In genomic region chr12:20946732-20947131, GRCh38 we compare ENCODE assay signal across 10 cellular contexts.
DNase-seq lines count a peak whose midpoint lies in the region; ATAC-seq and TF ChIP-seq lines count a peak whose summit lies in the region.
"Had no signal": no experiment of that assay in that cellular context is flagged by ENCODE, and none has a peak within 500 bp of the region (broad histone marks: within the 10 kb centered on the region; RNA-seq: fewer than 3 reads in every experiment).

No MANE protein-coding gene starts in this region.

- no peak overlapping the region for H3K27ac ChIP-seq in GM23338 (ENCODE audit: low read depth)

- H3K4me1 ChIP-seq in GM23338 (ENCODE audit: insufficient read depth) (no peaks in the 10 kb centered on the region), NT2/D1 (ENCODE audit: insufficient read depth, insufficient read length) (no peaks in the 10 kb centered on the region)

- H3K4me1 Mint-ChIP-seq in GM23338 = no peaks in the 10 kb centered on the region

- ATAC-seq in GM23338 (peak; percentile 68), HG03159 (IDR thresholded peaks at IDR 0.05; ENCODE audit: unreplicated experiment) (no peak)

- H3K9me3 ChIP-seq in NT2/D1 (ENCODE audit: insufficient read depth, low read length) = peaks cover 18% of the 10 kb centered on the region; the same call in 1 of the 2 replicates

- peak; percentile 74 to 81 for TF ChIP-seq CTCF in GM23338 (conservative IDR thresholded peaks at IDR 0.05; ENCODE audit: low read depth in 2 of 2)
- peak; percentile 42 for TF ChIP-seq CTCF in fibroblast of the aortic adventitia (IDR thresholded peaks at IDR 0.05; ENCODE audit: insufficient read depth, low read length)

- H3K36me3 ChIP-seq in GM23338 (ENCODE audit: insufficient read depth) (no peaks in the 10 kb centered on the region; the same call in 1 of the 2 replicates), NT2/D1 (ENCODE audit: insufficient read depth, insufficient read length, low read length) (no peaks in the 10 kb centered on the region)

- H3F3A ChIP-seq in GM23338 (replicated peaks; ENCODE audit: low read depth) = no peaks in the 10 kb centered on the region

- H3K36me3 Mint-ChIP-seq in GM23338 (ENCODE audit: low read depth) = peaks cover 11% of the 10 kb centered on the region

- H3K4me2 ChIP-seq in GM23338 = no peak overlapping the region

- DNase-seq in EL (peak; percentile 20), GM23338 (ENCODE audit: low spot score) (peak; percentile 84), NT2/D1 (ENCODE audit: low read depth, low spot score) (peak; percentile 71), fibroblast of the aortic adventitia (ENCODE audit: low read depth) (peak; percentile 12), HuH-7.5 (ENCODE audit: low spot score) (no peak), NCI-H774 (lab: John Stamatoyannopoulos, UW) (no peak), cerebellar nuclear complex (lab: John Stamatoyannopoulos, UW) (no peak)

- no peak overlapping the region for H3K4me3 ChIP-seq in GM23338
- H3K4me3 ChIP-seq in NT2/D1 (ENCODE audit: insufficient read length, low read depth) = no peak overlapping the region
- no peak overlapping the region for H3K4me3 ChIP-seq in fibroblast of the aortic adventitia (ENCODE audit: low read depth, low read length)
- H3K4me3 ChIP-seq: lung had no signal

- H3K79me2 ChIP-seq in GM23338 (replicated peaks; ENCODE audit: insufficient read depth) = no peaks in the 10 kb centered on the region

- H3K9me2 ChIP-seq in GM23338 (ENCODE audit: insufficient read depth) = no peaks in the 10 kb centered on the region; the same call in 1 of the 2 replicates

- H4K20me1 ChIP-seq in GM23338 (replicated peaks; ENCODE audit: insufficient read depth) = no peaks in the 10 kb centered on the region

- no peaks in the 10 kb centered on the region for H3K27me3 ChIP-seq in GM23338 (ENCODE audit: insufficient read depth)
- no peaks in the 10 kb centered on the region for H3K27me3 ChIP-seq in NT2/D1 (ENCODE audit: insufficient read depth, insufficient read length)

- no peak overlapping the region for H3K4me3 Mint-ChIP-seq in GM23338
- H3K4me3 Mint-ChIP-seq: T-helper 1 cell treated with Interleukin-12 subunit alpha and Interleukin-12 subunit beta and Interleukin-4 antibody, amounts not matched to agents 30 μg/mL and 1 μg/mL, for 36 hours had no signal

- no peak overlapping the region for H3K9ac ChIP-seq in NT2/D1 (ENCODE audit: insufficient read length, low read depth)

- H3K27me3 Mint-ChIP-seq in GM23338 (ENCODE audit: insufficient read depth, low read depth, poor library complexity) = peaks cover 3% of the 10 kb centered on the region

- no peak overlapping the region for H3K27ac Mint-ChIP-seq in GM23338
- H3K27ac Mint-ChIP-seq: T-helper 1 cell treated with Interleukin-12 subunit alpha and Interleukin-12 subunit beta and Interleukin-4 antibody, amounts not matched to agents 30 μg/mL and 1 μg/mL, for 36 hours had no signal

- H3K9me3 Mint-ChIP-seq in GM23338 = peaks cover 15% of the 10 kb centered on the region
- H3K9me3 Mint-ChIP-seq: T-helper 1 cell treated with Interleukin-12 subunit alpha and Interleukin-12 subunit beta and Interleukin-4 antibody, amounts not matched to agents 30 μg/mL and 1 μg/mL, for 36 hours had no signal

- no peak overlapping the region for H2AFZ ChIP-seq in GM23338

TF ChIP-seq in GM23338, 12 proteins besides CTCF, POLR2A, EP300 and RAD21:
- TF ChIP-seq JUNB (IDR thresholded peaks at IDR 0.05; ENCODE audit: unreplicated experiment) = no peak

Comparison
In these comparisons a context has a peak if more than half of its experiments do, and no peak if none do; other contexts are left out.
1. DNase-seq: peak in EL (single experiment), GM23338 (single experiment), NT2/D1 (single experiment) and fibroblast of the aortic adventitia (single experiment); none in HuH-7.5 (single experiment), NCI-H774 (single experiment) and cerebellar nuclear complex (0 of 2).